Comparison of ENCODE assay signal across 22 cellular contexts in genomic region chr1:31792541-31792940, GRCh38. TPM values are rescaled to one million over a fixed set of nuclear protein-coding genes. Genes with fewer than 3 reads are reported as not detected.
DNase-seq lines count a peak whose midpoint lies in the region; ATAC-seq, FAIRE-seq and TF ChIP-seq lines count a peak whose summit lies in the region.
"Had no signal": no experiment of that assay in that cellular context is flagged by ENCODE, and none has a peak within 500 bp of the region (broad histone marks: within the 10 kb centered on the region; RNA-seq: fewer than 3 reads in every experiment).

No MANE protein-coding gene starts in this region.

- CTCF ChIA-PET in activated naive CD4-positive, alpha-beta T cell treated with anti-CD3 and anti-CD28 coated beads, Interleukin-2, amount 10 ng/mL, durations not matched to agents 7 days and 5 days (lab: Charles Lee) = interaction anchor here (0.8 kb wide), 1 partner anchor 11 kb away, joined by 4 read pairs; no protein-coding TSS in a partner anchor

- peak; percentile 14 for DNase-seq in activated naive CD4-positive, alpha-beta T cell treated with anti-CD3 and anti-CD28 coated beads, Interleukin-2, amount 10 ng/mL, durations not matched to agents 7 days and 5 days
- no peak for DNase-seq in activated naive CD4-positive, alpha-beta T cell (lab: John Stamatoyannopoulos, UW)
- peak; percentile 61 for DNase-seq in RWPE2 (ENCODE audit: low spot score)
- DNase-seq in kidney = peak; percentile 41
- DNase-seq in spleen = peak; percentile 59
- DNase-seq in hypothalamus (lab: John Stamatoyannopoulos, UW) = no peak
- DNase-seq in esophagus muscularis mucosa (ENCODE audit: extremely low spot score) = no peak
- no peak for DNase-seq in activated T-cell treated with anti-CD3 and anti-CD28 coated beads, Interleukin-2, amount 50 U/mL, for 4 hours
- DNase-seq: CD4-positive, CD25-positive, alpha-beta regulatory T cell; DND-41; GDM1; GM23248; IMR-90; Kasumi-1; NCI-H187 treated with DMSO at 0.1 percent for 48 hours; NCI-H2171; NCI-H446 treated with DMSO at 0.1 percent for 48 hours; NCI-H748 treated with DMSO at 0.1 percent for 48 hours had no signal

- FAIRE-seq in kidney (lab: Jason Lieb, UNC) = no peak
- FAIRE-seq: A549, GM12892 had no signal

- intact Hi-C loops in kidney (cut with DNase I) (loop anchor here (5.0 kb wide), 1 partner anchor 130 kb away; no protein-coding TSS in a partner anchor), spleen (cut with DNase I; ENCODE audit: low total_unique reads) (loop anchor here (10.0 kb wide), 1 partner anchor 218 kb away; the partner anchor contains the start of gene TINAGL1), esophagus muscularis mucosa (cut with DNase I) (no loop called here)

- H3K4me1 Mint-ChIP-seq in activated naive CD4-positive, alpha-beta T cell treated with anti-CD3 and anti-CD28 coated beads, Interleukin-2, amount 10 ng/mL, durations not matched to agents 7 days and 5 days = peaks cover 12% of the 10 kb centered on the region
- peaks cover 12% of the 10 kb centered on the region for H3K4me1 Mint-ChIP-seq in activated T-cell treated with anti-CD3 and anti-CD28 coated beads, Interleukin-2, amount 50 U/mL, for 4 hours (ENCODE audit: low read depth)

- H3K27me3 Mint-ChIP-seq in activated naive CD4-positive, alpha-beta T cell treated with anti-CD3 and anti-CD28 coated beads, Interleukin-2, amount 10 ng/mL, durations not matched to agents 7 days and 5 days = peaks cover 61% of the 10 kb centered on the region
- peaks cover 2% of the 10 kb centered on the region for H3K27me3 Mint-ChIP-seq in activated T-cell treated with anti-CD3 and anti-CD28 coated beads, Interleukin-2, amount 50 U/mL, for 4 hours (ENCODE audit: low read depth)

- H3K27ac ChIP-seq in RWPE2 (ENCODE audit: poor library complexity, severe bottlenecking) (no peak overlapping the region), kidney (ENCODE audit: low read depth in 2 of 2, low read length in 2 of 2) (no peak overlapping the region), spleen (no peak overlapping the region), esophagus muscularis mucosa (replicated peaks in 1 of 4) (no peak overlapping the region)
- H3K27ac ChIP-seq: A549, GM23248 had no signal

- H3K4me3 ChIP-seq in RWPE2 (ENCODE audit: severe bottlenecking) (no peak overlapping the region), kidney (ENCODE audit: low read length in 2 of 2) (no peak overlapping the region), spleen (no peak overlapping the region), esophagus muscularis mucosa (no peak overlapping the region)
- H3K4me3 ChIP-seq: A549, GM23248 had no signal

- H3K27ac Mint-ChIP-seq in activated naive CD4-positive, alpha-beta T cell treated with anti-CD3 and anti-CD28 coated beads, Interleukin-2, amount 10 ng/mL, durations not matched to agents 7 days and 5 days = no peak overlapping the region
- H3K27ac Mint-ChIP-seq: CD4-positive, CD25-positive, alpha-beta regulatory T cell had no signal

- H3K4me1 ChIP-seq in RWPE2 (ENCODE audit: insufficient read depth, poor library complexity, severe bottlenecking) = no peaks in the 10 kb centered on the region
- no peaks in the 10 kb centered on the region for H3K4me1 ChIP-seq in kidney (ENCODE audit: control insufficient read depth in 1 of 2, insufficient read depth in 1 of 2, low read depth in 1 of 2, low read length in 2 of 2)
- H3K4me1 ChIP-seq in spleen = peaks cover 0 to 21% (median 14%) of the 10 kb centered on the region in 6 donors
- peaks cover 4 to 22% (median 18%) of the 10 kb centered on the region in 4 donors for H3K4me1 ChIP-seq in esophagus muscularis mucosa

- TF ChIP-seq POLR2A in spleen (IDR thresholded peaks at IDR 0.05) (no peak), esophagus muscularis mucosa (IDR thresholded peaks at IDR 0.05; ENCODE audit: low read depth) (no peak)

- H3K36me3 Mint-ChIP-seq in activated naive CD4-positive, alpha-beta T cell treated with anti-CD3 and anti-CD28 coated beads, Interleukin-2, amount 10 ng/mL, durations not matched to agents 7 days and 5 days = no peaks in the 10 kb centered on the region
- H3K36me3 Mint-ChIP-seq in activated T-cell treated with anti-CD3 and anti-CD28 coated beads, Interleukin-2, amount 50 U/mL, for 4 hours (ENCODE audit: insufficient read depth) = no peaks in the 10 kb centered on the region
- H3K36me3 Mint-ChIP-seq: CD4-positive, CD25-positive, alpha-beta regulatory T cell had no signal

- no peak for TF ChIP-seq EP300 in esophagus muscularis mucosa (IDR thresholded peaks at IDR 0.05)

- TF ChIP-seq CTCF in RWPE2 (IDR thresholded peaks at IDR 0.05; ENCODE audit: poor library complexity, severe bottlenecking) (no peak), kidney (IDR thresholded peaks at IDR 0.05; ENCODE audit: borderline replicate concordance, extremely low read depth, insufficient read depth) (no peak), spleen (IDR thresholded peaks at IDR 0.05 in 8 of 11, conservative IDR thresholded peaks at IDR 0.05 in 3 of 11) (no peak), esophagus muscularis mucosa (IDR thresholded peaks at IDR 0.05) (no peak)

- no peak overlapping the region for H3K9ac ChIP-seq in kidney (ENCODE audit: low read length in 2 of 2)
- H3K9ac ChIP-seq: GM23248 had no signal

- whole genome bisulfite sequencing in spleen, 5 donors = 69 to 90% (median 81%) methylated on average over 4 of the region's 4 CpGs
- 94% methylated on average over 4 of the region's 4 CpGs for WGBS in esophagus muscularis mucosa

- H3K36me3 ChIP-seq in RWPE2 (ENCODE audit: low read depth) (no peaks in the 10 kb centered on the region), kidney (ENCODE audit: control insufficient read depth in 1 of 2, insufficient read depth in 2 of 2, low read length in 2 of 2) (no peaks in the 10 kb centered on the region), spleen (no peaks in the 10 kb centered on the region), esophagus muscularis mucosa (no peaks in the 10 kb centered on the region)

- H3K9me3 Mint-ChIP-seq in activated naive CD4-positive, alpha-beta T cell treated with anti-CD3 and anti-CD28 coated beads, Interleukin-2, amount 10 ng/mL, durations not matched to agents 7 days and 5 days = no peaks in the 10 kb centered on the region
- H3K9me3 Mint-ChIP-seq in activated T-cell treated with anti-CD3 and anti-CD28 coated beads, Interleukin-2, amount 50 U/mL, for 4 hours = no peaks in the 10 kb centered on the region

- no peak overlapping the region for H3K4me3 Mint-ChIP-seq in activated naive CD4-positive, alpha-beta T cell treated with anti-CD3 and anti-CD28 coated beads, Interleukin-2, amount 10 ng/mL, durations not matched to agents 7 days and 5 days
- no peak overlapping the region for H3K4me3 Mint-ChIP-seq in activated T-cell treated with anti-CD3 and anti-CD28 coated beads, Interleukin-2, amount 50 U/mL, for 4 hours

- H3K27me3 ChIP-seq in RWPE2 (ENCODE audit: insufficient read depth, poor library complexity, severe bottlenecking) (no peaks in the 10 kb centered on the region), spleen (replicated peaks in 1 of 7) (peaks cover 0 to 6% (median 0%) of the 10 kb centered on the region in 7 donors), esophagus muscularis mucosa (peaks cover 0 to 27% (median 0%) of the 10 kb centered on the region in 4 donors)

- H3K9me3 ChIP-seq in RWPE2 (ENCODE audit: severe bottlenecking) = no peaks in the 10 kb centered on the region
- H3K9me3 ChIP-seq in kidney (ENCODE audit: control insufficient read depth in 1 of 2, low read length in 2 of 2) = no peaks in the 10 kb centered on the region
- no peaks in the 10 kb centered on the region for H3K9me3 ChIP-seq in spleen
- H3K9me3 ChIP-seq in esophagus muscularis mucosa = no peaks in the 10 kb centered on the region
- H3K9me3 ChIP-seq: A549 had no signal

- no peak for ATAC-seq in RWPE2 (ENCODE audit: low read depth)
- no peak for ATAC-seq in activated T-cell treated with anti-CD3 and anti-CD28 coated beads, Interleukin-2, amount 50 U/mL, for 4 hours
- ATAC-seq: A549, HCT116, Panc1 had no signal

RNA-seq across cellular contexts. Expression of gene SPOCD1, which starts 23.3 kb away (rescaled TPM):
- 0.98 TPM for total RNA-seq in kidney
- 0.22 TPM for polyA plus RNA-seq in kidney (ENCODE audit: insufficient read depth, low read depth, low replicate concordance)
- 1 to 10 TPM; 1.2 to 5.0 (median 4.1) TPM for total RNA-seq in spleen
- 1 to 10 TPM in 2 of 3 donors, under 1 TPM in 1; 0.74 to 2.0 (median 1.4) TPM for polyA plus RNA-seq in spleen
- total RNA-seq in esophagus muscularis mucosa = under 1 TPM in 3 of 4 donors, not detected in 1; 0.17 to 0.19 (median 0.17) TPM
- under 1 TPM in 1 of 3 donors, not detected in 2; 0.14 TPM for total RNA-seq in activated T-cell treated with anti-CD3 and anti-CD28 coated beads, Interleukin-2, amount 50 U/mL, for 4 hours
- polyA plus RNA-seq: CD4-positive, CD25-positive, alpha-beta regulatory T cell had no signal

RNA-seq across cellular contexts. Expression of gene ADGRB2, which starts 28.4 kb away (rescaled TPM):
- total RNA-seq in kidney (3.2 TPM), spleen (1 to 10 TPM in 5 of 7 donors, under 1 TPM in 2; 0.82 to 5.1 (median 2.7) TPM), esophagus muscularis mucosa (1 to 10 TPM in 2 of 4 donors, under 1 TPM in 2; 0.83 to 4.2 (median 2.1) TPM)
- polyA plus RNA-seq in kidney (ENCODE audit: insufficient read depth, low read depth, low replicate concordance) (5.3 TPM), spleen (1 to 10 TPM in 1 of 3 donors, under 1 TPM in 2; 0.52 to 1.4 (median 0.57) TPM)
- under 1 TPM; 0.18 to 0.68 (median 0.65) TPM for total RNA-seq in activated T-cell treated with anti-CD3 and anti-CD28 coated beads, Interleukin-2, amount 50 U/mL, for 4 hours

Comparison
In these comparisons a context has a peak if more than half of its experiments do, and no peak if none do; other contexts are left out.
1. DNase-seq: peak in activated naive CD4-positive, alpha-beta T cell treated with anti-CD3 and anti-CD28 coated beads, Interleukin-2, amount 10 ng/mL, durations not matched to agents 7 days and 5 days (single experiment), RWPE2 (single experiment), kidney (single experiment) and spleen (single experiment); none in activated naive CD4-positive, alpha-beta T cell (0 of 4), hypothalamus (0 of 51), esophagus muscularis mucosa (single experiment) and activated T-cell treated with anti-CD3 and anti-CD28 coated beads, Interleukin-2, amount 50 U/mL, for 4 hours (single experiment).